In genomic region chr18:3066391-3067079, GRCh38 we compare ENCODE assay signal across 2 cellular contexts.
A peak's percentile ranks its signal among the peaks of the same experiment; 100 is the strongest.
TF ChIP-seq lines count a peak whose summit lies in the region.

No MANE protein-coding gene starts in this region.

TF ChIP-seq in IMR-90, 13 proteins besides CTCF, POLR2A, EP300 and RAD21:
- TF ChIP-seq MAZ (IDR thresholded peaks at IDR 0.05; ENCODE audit: borderline replicate concordance, low read depth, low read length) (no peak), MAFK (IDR thresholded peaks at IDR 0.05; ENCODE audit: low read depth, low read length) (no peak), SMC3 (IDR thresholded peaks at IDR 0.05; ENCODE audit: low read depth, low read length) (no peak), CHD1 (IDR thresholded peaks at IDR 0.05; ENCODE audit: low read depth, low read length) (no peak), CEBPB (IDR thresholded peaks at IDR 0.05; ENCODE audit: low read depth, low read length) (no peak), MXI1 (IDR thresholded peaks at IDR 0.05; ENCODE audit: borderline replicate concordance, low read depth, low read length) (no peak), USF2 (IDR thresholded peaks at IDR 0.05; ENCODE audit: low read depth, low read length) (no peak), BHLHE40 (IDR thresholded peaks at IDR 0.05; ENCODE audit: low read depth, low read length) (no peak), FOS (IDR thresholded peaks at IDR 0.05; ENCODE audit: low read depth, low read length) (no peak), NFE2L2 (IDR thresholded peaks at IDR 0.05; ENCODE audit: low read depth, low read length) (no peak), RFX5 (IDR thresholded peaks at IDR 0.05; ENCODE audit: low read depth, low read length) (no peak), RCOR1 (IDR thresholded peaks at IDR 0.05; ENCODE audit: insufficient replicate concordance, low read length) (no peak), ELK1 (IDR thresholded peaks at IDR 0.05; ENCODE audit: borderline replicate concordance, low read depth, low read length) (no peak)

TF ChIP-seq in K562, 482 proteins besides CTCF, POLR2A, EP300 and RAD21:
- TF ChIP-seq, protein P1, sequence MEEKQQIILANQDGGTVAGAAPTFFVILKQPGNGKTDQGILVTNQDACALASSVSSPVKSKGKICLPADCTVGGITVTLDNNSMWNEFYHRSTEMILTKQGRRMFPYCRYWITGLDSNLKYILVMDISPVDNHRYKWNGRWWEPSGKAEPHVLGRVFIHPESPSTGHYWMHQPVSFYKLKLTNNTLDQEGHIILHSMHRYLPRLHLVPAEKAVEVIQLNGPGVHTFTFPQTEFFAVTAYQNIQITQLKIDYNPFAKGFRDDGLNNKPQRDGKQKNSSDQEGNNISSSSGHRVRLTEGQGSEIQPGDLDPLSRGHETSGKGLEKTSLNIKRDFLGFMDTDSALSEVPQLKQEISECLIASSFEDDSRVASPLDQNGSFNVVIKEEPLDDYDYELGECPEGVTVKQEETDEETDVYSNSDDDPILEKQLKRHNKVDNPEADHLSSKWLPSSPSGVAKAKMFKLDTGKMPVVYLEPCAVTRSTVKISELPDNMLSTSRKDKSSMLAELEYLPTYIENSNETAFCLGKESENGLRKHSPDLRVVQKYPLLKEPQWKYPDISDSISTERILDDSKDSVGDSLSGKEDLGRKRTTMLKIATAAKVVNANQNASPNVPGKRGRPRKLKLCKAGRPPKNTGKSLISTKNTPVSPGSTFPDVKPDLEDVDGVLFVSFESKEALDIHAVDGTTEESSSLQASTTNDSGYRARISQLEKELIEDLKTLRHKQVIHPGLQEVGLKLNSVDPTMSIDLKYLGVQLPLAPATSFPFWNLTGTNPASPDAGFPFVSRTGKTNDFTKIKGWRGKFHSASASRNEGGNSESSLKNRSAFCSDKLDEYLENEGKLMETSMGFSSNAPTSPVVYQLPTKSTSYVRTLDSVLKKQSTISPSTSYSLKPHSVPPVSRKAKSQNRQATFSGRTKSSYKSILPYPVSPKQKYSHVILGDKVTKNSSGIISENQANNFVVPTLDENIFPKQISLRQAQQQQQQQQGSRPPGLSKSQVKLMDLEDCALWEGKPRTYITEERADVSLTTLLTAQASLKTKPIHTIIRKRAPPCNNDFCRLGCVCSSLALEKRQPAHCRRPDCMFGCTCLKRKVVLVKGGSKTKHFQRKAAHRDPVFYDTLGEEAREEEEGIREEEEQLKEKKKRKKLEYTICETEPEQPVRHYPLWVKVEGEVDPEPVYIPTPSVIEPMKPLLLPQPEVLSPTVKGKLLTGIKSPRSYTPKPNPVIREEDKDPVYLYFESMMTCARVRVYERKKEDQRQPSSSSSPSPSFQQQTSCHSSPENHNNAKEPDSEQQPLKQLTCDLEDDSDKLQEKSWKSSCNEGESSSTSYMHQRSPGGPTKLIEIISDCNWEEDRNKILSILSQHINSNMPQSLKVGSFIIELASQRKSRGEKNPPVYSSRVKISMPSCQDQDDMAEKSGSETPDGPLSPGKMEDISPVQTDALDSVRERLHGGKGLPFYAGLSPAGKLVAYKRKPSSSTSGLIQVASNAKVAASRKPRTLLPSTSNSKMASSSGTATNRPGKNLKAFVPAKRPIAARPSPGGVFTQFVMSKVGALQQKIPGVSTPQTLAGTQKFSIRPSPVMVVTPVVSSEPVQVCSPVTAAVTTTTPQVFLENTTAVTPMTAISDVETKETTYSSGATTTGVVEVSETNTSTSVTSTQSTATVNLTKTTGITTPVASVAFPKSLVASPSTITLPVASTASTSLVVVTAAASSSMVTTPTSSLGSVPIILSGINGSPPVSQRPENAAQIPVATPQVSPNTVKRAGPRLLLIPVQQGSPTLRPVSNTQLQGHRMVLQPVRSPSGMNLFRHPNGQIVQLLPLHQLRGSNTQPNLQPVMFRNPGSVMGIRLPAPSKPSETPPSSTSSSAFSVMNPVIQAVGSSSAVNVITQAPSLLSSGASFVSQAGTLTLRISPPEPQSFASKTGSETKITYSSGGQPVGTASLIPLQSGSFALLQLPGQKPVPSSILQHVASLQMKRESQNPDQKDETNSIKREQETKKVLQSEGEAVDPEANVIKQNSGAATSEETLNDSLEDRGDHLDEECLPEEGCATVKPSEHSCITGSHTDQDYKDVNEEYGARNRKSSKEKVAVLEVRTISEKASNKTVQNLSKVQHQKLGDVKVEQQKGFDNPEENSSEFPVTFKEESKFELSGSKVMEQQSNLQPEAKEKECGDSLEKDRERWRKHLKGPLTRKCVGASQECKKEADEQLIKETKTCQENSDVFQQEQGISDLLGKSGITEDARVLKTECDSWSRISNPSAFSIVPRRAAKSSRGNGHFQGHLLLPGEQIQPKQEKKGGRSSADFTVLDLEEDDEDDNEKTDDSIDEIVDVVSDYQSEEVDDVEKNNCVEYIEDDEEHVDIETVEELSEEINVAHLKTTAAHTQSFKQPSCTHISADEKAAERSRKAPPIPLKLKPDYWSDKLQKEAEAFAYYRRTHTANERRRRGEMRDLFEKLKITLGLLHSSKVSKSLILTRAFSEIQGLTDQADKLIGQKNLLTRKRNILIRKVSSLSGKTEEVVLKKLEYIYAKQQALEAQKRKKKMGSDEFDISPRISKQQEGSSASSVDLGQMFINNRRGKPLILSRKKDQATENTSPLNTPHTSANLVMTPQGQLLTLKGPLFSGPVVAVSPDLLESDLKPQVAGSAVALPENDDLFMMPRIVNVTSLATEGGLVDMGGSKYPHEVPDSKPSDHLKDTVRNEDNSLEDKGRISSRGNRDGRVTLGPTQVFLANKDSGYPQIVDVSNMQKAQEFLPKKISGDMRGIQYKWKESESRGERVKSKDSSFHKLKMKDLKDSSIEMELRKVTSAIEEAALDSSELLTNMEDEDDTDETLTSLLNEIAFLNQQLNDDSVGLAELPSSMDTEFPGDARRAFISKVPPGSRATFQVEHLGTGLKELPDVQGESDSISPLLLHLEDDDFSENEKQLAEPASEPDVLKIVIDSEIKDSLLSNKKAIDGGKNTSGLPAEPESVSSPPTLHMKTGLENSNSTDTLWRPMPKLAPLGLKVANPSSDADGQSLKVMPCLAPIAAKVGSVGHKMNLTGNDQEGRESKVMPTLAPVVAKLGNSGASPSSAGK (IDR thresholded peaks at IDR 0.05) = peak; percentile 24; the same call in 1 of the 2 replicates
- TF ChIP-seq ZNF449 (CRISPR knock-in tag; IDR thresholded peaks at IDR 0.05) = no peak
